7 cellular contexts compared by ENCODE assay signal in the genomic region with DNA sequence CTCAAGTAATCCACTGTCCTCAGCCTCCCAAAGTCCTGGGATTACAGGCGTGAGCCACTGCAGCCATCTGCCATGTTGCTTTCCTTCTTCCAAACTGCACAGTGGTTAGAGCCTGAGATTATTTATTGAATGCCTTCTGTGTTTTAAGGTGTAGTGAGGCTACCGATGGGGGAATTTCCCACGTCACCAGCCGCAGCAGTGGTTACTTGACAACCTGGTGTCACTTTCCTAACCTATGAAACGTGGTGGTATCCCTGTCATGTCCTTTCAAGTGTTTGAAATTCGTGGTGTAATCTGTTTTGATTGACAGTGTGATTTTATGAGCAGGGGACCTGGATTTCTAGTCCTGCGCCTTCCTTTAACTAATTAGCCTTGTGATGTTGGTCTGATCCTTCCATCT.
A peak's percentile ranks its signal among the peaks of the same experiment; 100 is the strongest.
DNase-seq lines count a peak whose midpoint lies in the region; ATAC-seq and TF ChIP-seq lines count a peak whose summit lies in the region.
"Not testable (repeated sequence)": the region's sequence is repeated elsewhere in the genome, so short reads cannot be mapped to it uniquely, and the experiment has no call there.

No MANE protein-coding gene starts in this region.

- not testable (repeated sequence) for H3K4me1 ChIP-seq in ascending aorta
- H3K4me1 ChIP-seq in neutrophil (ENCODE audit: control insufficient read depth in 1 of 2, insufficient read depth in 1 of 2, low read depth in 1 of 2, low read length in 1 of 2) = peaks cover 21 to 22% of the 10 kb centered on the region in 2 experiments

- peak; percentile 48 for DNase-seq in GM12865 (ENCODE audit: low read depth)
- peak; percentile 16 for DNase-seq in T follicular helper cell (ENCODE audit: low read depth)
- DNase-seq in activated CD4-positive, alpha-beta memory T cell treated with anti-CD3 and anti-CD28 coated beads for 36 hours = peak; percentile 46
- not testable (repeated sequence) for DNase-seq in ascending aorta (ENCODE audit: low spot score in 2 of 2)
- peak; percentile 20 for DNase-seq in central memory CD4-positive, alpha-beta T cell

- not testable (repeated sequence) for H3K9me3 ChIP-seq in ascending aorta, neutrophil

- ATAC-seq in HG02610 (IDR thresholded peaks at IDR 0.05; ENCODE audit: unreplicated experiment) = peak; percentile 70

- CTCF ChIA-PET in activated CD4-positive, alpha-beta memory T cell treated with anti-CD3 and anti-CD28 coated beads for 36 hours (lab: Charles Lee) = not testable (repeated sequence)

- not testable (repeated sequence) for H3K36me3 Mint-ChIP-seq in activated CD4-positive, alpha-beta memory T cell treated with anti-CD3 and anti-CD28 coated beads for 36 hours

- intact Hi-C loops in activated CD4-positive, alpha-beta memory T cell treated with anti-CD3 and anti-CD28 coated beads for 36 hours (cut with micrococcal nuclease); ascending aorta (cut with DNase I): not testable (repeated sequence)

- not testable (repeated sequence) for TF ChIP-seq CTCF in GM12865 (IDR thresholded peaks at IDR 0.05; ENCODE audit: insufficient read depth, low read depth, low read length, missing control alignments); ascending aorta (IDR thresholded peaks at IDR 0.05); neutrophil (IDR thresholded peaks at IDR 0.05)

- not testable (repeated sequence) for H3K27me3 ChIP-seq in ascending aorta, neutrophil

- not testable (repeated sequence) for H3K27ac Mint-ChIP-seq in activated CD4-positive, alpha-beta memory T cell treated with anti-CD3 and anti-CD28 coated beads for 36 hours

- H3K36me3 ChIP-seq in ascending aorta, neutrophil: not testable (repeated sequence)

- H3K9me3 Mint-ChIP-seq in activated CD4-positive, alpha-beta memory T cell treated with anti-CD3 and anti-CD28 coated beads for 36 hours = not testable (repeated sequence)

- peak overlapping the region; percentile 29 to 40 for H3K27ac ChIP-seq in ascending aorta
- peak overlapping the region; percentile 64 for H3K27ac ChIP-seq in neutrophil

- H3K4me1 Mint-ChIP-seq in activated CD4-positive, alpha-beta memory T cell treated with anti-CD3 and anti-CD28 coated beads for 36 hours (ENCODE audit: low read depth) = peaks cover 29% of the 10 kb centered on the region

- not testable (repeated sequence) for H3K27me3 Mint-ChIP-seq in activated CD4-positive, alpha-beta memory T cell treated with anti-CD3 and anti-CD28 coated beads for 36 hours

- POLR2A ChIA-PET in activated CD4-positive, alpha-beta memory T cell treated with anti-CD3 and anti-CD28 coated beads for 36 hours (lab: Charles Lee) = not testable (repeated sequence)

- H3K4me3 ChIP-seq in GM12865 (ENCODE audit: low read depth, low read length); ascending aorta; neutrophil (ENCODE audit: low read depth in 1 of 2, low read length in 1 of 2): not testable (repeated sequence)

- H3K4me3 Mint-ChIP-seq in activated CD4-positive, alpha-beta memory T cell treated with anti-CD3 and anti-CD28 coated beads for 36 hours = not testable (repeated sequence)
